Comparison of ENCODE assay signal across 25 cellular contexts in the genomic region with DNA sequence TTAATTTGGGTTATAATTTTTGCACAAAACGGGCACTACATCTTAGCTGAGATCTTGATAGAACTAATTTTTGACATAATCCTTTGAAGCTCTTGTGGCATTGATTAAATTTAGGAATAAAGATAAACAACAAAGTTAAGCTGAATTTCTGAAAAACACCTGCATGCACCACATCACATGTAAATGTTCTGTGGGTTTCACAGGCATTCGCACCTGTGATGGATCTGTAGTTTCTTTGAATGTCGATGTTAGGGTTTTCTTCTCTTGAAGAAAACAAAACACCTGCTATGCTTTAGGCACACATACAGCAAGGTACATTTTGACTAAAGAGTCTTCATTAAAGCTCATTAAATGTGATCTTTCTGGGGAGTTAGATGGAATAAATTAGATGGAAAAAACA.
DNase-seq lines count a peak whose midpoint lies in the region; ATAC-seq and TF ChIP-seq lines count a peak whose summit lies in the region.
"Had no signal": no experiment of that assay in that cellular context is flagged by ENCODE, and none has a peak within 500 bp of the region (broad histone marks: within the 10 kb centered on the region; RNA-seq: fewer than 3 reads in every experiment).

No MANE protein-coding gene starts in this region.

- POLR2A ChIA-PET in naive thymus-derived CD8-positive, alpha-beta T cell (lab: Charles Lee): interaction anchor here (1.3 kb wide), 1 partner anchor 13 kb away, joined by 5 read pairs; no protein-coding TSS in a partner anchor

- H3K4me1 ChIP-seq in right atrium auricular region: no peaks in the 10 kb centered on the region
- H3K4me1 ChIP-seq: body of pancreas, esophagus muscularis mucosa, HAP-1, left ventricle myocardium inferior, sigmoid colon, testis, vagina had no signal

- H3K27ac Mint-ChIP-seq in activated naive CD4-positive, alpha-beta T cell treated with anti-CD3 and anti-CD28 coated beads for 36 hours: peak overlapping the region; percentile 98
- H3K27ac Mint-ChIP-seq in T-helper 17 cell: peak overlapping the region; percentile 86
- peak overlapping the region; percentile 71 to 96 (median 94) for H3K27ac Mint-ChIP-seq in naive thymus-derived CD8-positive, alpha-beta T cell
- H3K27ac Mint-ChIP-seq: mesothelial cell of epicardium, nephron progenitor cell had no signal

- no peak overlapping the region for H3K4me3 ChIP-seq in right atrium auricular region
- H3K4me3 ChIP-seq: BLaER1 treated with 17β-estradiol and CSF1 and Interleukin-3, amounts not matched to agents 10 nM and 100 nM; body of pancreas; esophagus muscularis mucosa; HAP-1; left ventricle myocardium inferior; sigmoid colon; testis; vagina had no signal

- peak; percentile 32 for ATAC-seq in GM18867 (IDR thresholded peaks at IDR 0.05; ENCODE audit: unreplicated experiment)
- no peak for ATAC-seq in T-helper 17 cell
- ATAC-seq in naive thymus-derived CD8-positive, alpha-beta T cell: peak; percentile 27 to 46
- no peak for ATAC-seq in GM18907 (IDR thresholded peaks at IDR 0.05; ENCODE audit: unreplicated experiment)
- ATAC-seq: body of pancreas; effector memory CD8-positive, alpha-beta T cell had no signal

- no peaks in the 10 kb centered on the region for H3K27me3 Mint-ChIP-seq in activated naive CD4-positive, alpha-beta T cell treated with anti-CD3 and anti-CD28 coated beads for 36 hours (ENCODE audit: low read depth)
- H3K27me3 Mint-ChIP-seq in T-helper 17 cell: no peaks in the 10 kb centered on the region
- H3K27me3 Mint-ChIP-seq in naive thymus-derived CD8-positive, alpha-beta T cell: no peaks in the 10 kb centered on the region
- H3K27me3 Mint-ChIP-seq: effector memory CD8-positive, alpha-beta T cell had no signal

- CTCF ChIA-PET in activated naive CD4-positive, alpha-beta T cell treated with anti-CD3 and anti-CD28 coated beads for 36 hours (lab: Charles Lee): interaction anchor here (0.6 to 4.2 kb wide), 5 partner anchors 12 to 129 kb away, joined by 3 to 21 read pairs (median 3); no protein-coding TSS in a partner anchor

- no peaks in the 10 kb centered on the region for H3K27me3 ChIP-seq in right atrium auricular region
- H3K27me3 ChIP-seq: BLaER1 treated with 17β-estradiol and CSF1 and Interleukin-3, amounts not matched to agents 10 nM and 100 nM; body of pancreas; esophagus muscularis mucosa; sigmoid colon; testis; vagina had no signal

- intact Hi-C loops in activated naive CD4-positive, alpha-beta T cell treated with anti-CD3 and anti-CD28 coated beads for 36 hours (cut with micrococcal nuclease): no loop called here

- DNase-seq in activated naive CD4-positive, alpha-beta T cell treated with anti-CD3 and anti-CD28 coated beads for 36 hours: peak; percentile 30
- no peak for DNase-seq in activated naive CD4-positive, alpha-beta T cell (lab: John Stamatoyannopoulos, UW)
- DNase-seq in T-helper 17 cell: no peak
- peak in 3 of 10 donors; percentile 32 to 58 (median 53) for DNase-seq in naive thymus-derived CD8-positive, alpha-beta T cell
- no peak for DNase-seq in GM03348 (ENCODE audit: low spot score)
- DNase-seq in right atrium auricular region (ENCODE audit: low spot score): no peak
- DNase-seq: activated T-cell treated with anti-CD3 and anti-CD28 coated beads for 4 hours; body of pancreas; effector memory CD8-positive, alpha-beta T cell; hypothalamus; left ventricle myocardium inferior; NCI-H1694; NCI-H2171; NCI-H69; nephron progenitor cell; Right ventricle myocardium superior; sigmoid colon; testis had no signal

- H3K4me1 Mint-ChIP-seq in activated naive CD4-positive, alpha-beta T cell treated with anti-CD3 and anti-CD28 coated beads for 36 hours (ENCODE audit: low read depth): peaks cover 78% of the 10 kb centered on the region
- peaks cover 17% of the 10 kb centered on the region for H3K4me1 Mint-ChIP-seq in T-helper 17 cell
- peaks cover 23 to 88% (median 57%) of the 10 kb centered on the region in 4 donors for H3K4me1 Mint-ChIP-seq in naive thymus-derived CD8-positive, alpha-beta T cell
- H3K4me1 Mint-ChIP-seq: mesothelial cell of epicardium, nephron progenitor cell had no signal

- TF ChIP-seq CTCF in right atrium auricular region (IDR thresholded peaks at IDR 0.05): no peak

- H3K27ac ChIP-seq in right atrium auricular region: no peak overlapping the region
- H3K27ac ChIP-seq: BLaER1 treated with 17β-estradiol and CSF1 and Interleukin-3, amounts not matched to agents 10 nM and 100 nM; body of pancreas; esophagus muscularis mucosa; left ventricle myocardium inferior; sigmoid colon; testis; vagina had no signal

- H3K9me3 Mint-ChIP-seq in activated naive CD4-positive, alpha-beta T cell treated with anti-CD3 and anti-CD28 coated beads for 36 hours: no peaks in the 10 kb centered on the region
- H3K9me3 Mint-ChIP-seq in naive thymus-derived CD8-positive, alpha-beta T cell: peaks cover 0 to 6% (median 0%) of the 10 kb centered on the region in 9 donors
- H3K9me3 Mint-ChIP-seq: effector memory CD8-positive, alpha-beta T cell; mesothelial cell of epicardium had no signal

- peaks cover 82% of the 10 kb centered on the region for H3K36me3 Mint-ChIP-seq in activated naive CD4-positive, alpha-beta T cell treated with anti-CD3 and anti-CD28 coated beads for 36 hours (ENCODE audit: low read depth)
- H3K36me3 Mint-ChIP-seq in T-helper 17 cell (ENCODE audit: low read depth): peaks cover 18% of the 10 kb centered on the region
- peaks cover 10 to 77% (median 46%) of the 10 kb centered on the region in 3 donors for H3K36me3 Mint-ChIP-seq in naive thymus-derived CD8-positive, alpha-beta T cell

- no peak overlapping the region for H3K4me3 Mint-ChIP-seq in activated naive CD4-positive, alpha-beta T cell treated with anti-CD3 and anti-CD28 coated beads for 36 hours
- peak overlapping the region; percentile 70 for H3K4me3 Mint-ChIP-seq in T-helper 17 cell
- H3K4me3 Mint-ChIP-seq in naive thymus-derived CD8-positive, alpha-beta T cell: peak overlapping the region in 6 of 10 donors; percentile 0 to 36 (median 8)
- H3K4me3 Mint-ChIP-seq: effector memory CD8-positive, alpha-beta T cell; mesothelial cell of epicardium; nephron progenitor cell had no signal

- H3K36me3 ChIP-seq in right atrium auricular region: peaks cover 23% of the 10 kb centered on the region

- H3K9me3 ChIP-seq in T-helper 17 cell (ENCODE audit: control insufficient read depth, low read length, poor library complexity, severe bottlenecking): no peaks in the 10 kb centered on the region
- no peaks in the 10 kb centered on the region for H3K9me3 ChIP-seq in right atrium auricular region
- H3K9me3 ChIP-seq: body of pancreas, esophagus muscularis mucosa, HAP-1, left ventricle myocardium inferior, sigmoid colon, testis, vagina had no signal

Comparison
In these comparisons a context has a peak if more than half of its experiments do, and no peak if none do; other contexts are left out.
1. ATAC-seq: peak in GM18867 (single experiment) and naive thymus-derived CD8-positive, alpha-beta T cell (2 of 2); none in T-helper 17 cell (single experiment) and GM18907 (single experiment).
2. Peak in every context shown above with its lines, with median percentiles within 50 percentile points of each other: H3K27ac Mint-ChIP-seq.